Comparison of ENCODE assay signal across 21 cellular contexts in the genomic region with DNA sequence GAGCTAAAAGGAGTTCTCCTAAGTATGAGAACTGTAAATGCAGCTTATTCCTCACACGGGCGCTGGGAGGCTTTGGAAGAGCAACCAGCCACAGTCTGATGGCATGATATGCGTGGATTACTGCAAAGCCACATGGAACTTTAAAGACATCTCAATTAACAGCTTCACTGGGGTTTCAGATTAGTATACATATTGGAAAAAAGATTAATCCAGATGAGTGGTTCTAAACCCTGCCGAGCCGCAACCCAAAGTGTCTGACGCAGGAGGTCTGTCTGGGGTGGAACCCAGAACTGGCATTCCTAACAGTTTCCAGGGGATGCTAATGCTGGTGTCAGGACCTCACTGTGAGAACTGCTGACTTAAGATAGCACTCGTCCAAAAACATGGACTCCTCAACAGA. TPM values are rescaled to one million over a fixed set of nuclear protein-coding genes. Genes with fewer than 3 reads are reported as not detected.
A peak's percentile ranks its signal among the peaks of the same experiment; 100 is the strongest.
DNase-seq lines count a peak whose midpoint lies in the region; ATAC-seq and TF ChIP-seq lines count a peak whose summit lies in the region.
"Had no signal": no experiment of that assay in that cellular context is flagged by ENCODE, and none has a peak within 500 bp of the region (broad histone marks: within the 10 kb centered on the region; RNA-seq: fewer than 3 reads in every experiment).

No MANE protein-coding gene starts in this region.

- H3K36me3 ChIP-seq in Caco-2 (ENCODE audit: control insufficient read depth, insufficient read depth, low read length) (peaks cover 4% of the 10 kb centered on the region), mesendoderm (ENCODE audit: control insufficient read depth, insufficient read depth, low read length) (no peaks in the 10 kb centered on the region)
- H3K36me3 ChIP-seq: BE2C, Peyer's patch had no signal

- no peak overlapping the region for H3K4me2 ChIP-seq in mesendoderm (ENCODE audit: low read length)

- intact Hi-C loops in Caco-2 (cut with micrococcal nuclease; ENCODE audit: unreplicated experiment), result no loop called here

- H2BK15ac ChIP-seq in mesendoderm (replicated peaks; ENCODE audit: low read depth), result no peak overlapping the region

- no peak overlapping the region for H3K9ac ChIP-seq in mesendoderm (ENCODE audit: low read length)
- H3K9ac ChIP-seq: GM23248 had no signal

- H3K56ac ChIP-seq in mesendoderm (ENCODE audit: low read length), result no peak overlapping the region

- H3K27ac Mint-ChIP-seq in Caco-2 (ENCODE audit: unreplicated experiment) (peak overlapping the region; percentile 42), WTC11 (peak overlapping the region; percentile 79), mesothelial cell of epicardium (peak overlapping the region; percentile 80)
- H3K27ac Mint-ChIP-seq in stimulated activated memory B cell treated with anti-CD40 and anti-IgM and Interleukin-4, amounts not matched to agents 10 μg/mL and 1 μg/mL and 100 μg/mL, for 72 hours, result peak overlapping the region; percentile 30
- H3K27ac Mint-ChIP-seq: CD4-positive, alpha-beta memory T cell had no signal

- no peak overlapping the region for H4K5ac ChIP-seq in mesendoderm (ENCODE audit: low read length)

- POLR2A ChIA-PET in Caco-2 (lab: Charles Lee) (no interaction called here), WTC11 (lab: Charles Lee) (no interaction called here)

- ATAC-seq in WTC11, result no peak
- ATAC-seq in stimulated activated memory B cell treated with anti-CD40 and anti-IgM and Interleukin-4, amounts not matched to agents 10 μg/mL and 1 μg/mL and 100 μg/mL, for 72 hours, result no peak
- no peak for ATAC-seq in HG02973 (IDR thresholded peaks at IDR 0.05; ENCODE audit: unreplicated experiment)
- ATAC-seq in activated CD4-positive, CD25-positive, alpha-beta regulatory T cell treated with anti-CD3 and anti-CD28 coated beads, Interleukin-2, amount 50 U/mL, for 24 hours, result no peak
- ATAC-seq: GM12878 had no signal

- H3K79me2 ChIP-seq in mesendoderm (ENCODE audit: control insufficient read depth, insufficient read depth, low read length), result no peaks in the 10 kb centered on the region

- no peak overlapping the region for H3K23ac ChIP-seq in mesendoderm (ENCODE audit: low read length)

- no CpG with 5 or more reads among the region's 7 CpGs for WGBS in mesendoderm (ENCODE audit: extremely low coverage, insufficient coverage, low lambda C conversion rate)

- no peak overlapping the region for H2BK120ac ChIP-seq in mesendoderm (ENCODE audit: low read depth, low read length)

- CTCF ChIA-PET in Caco-2 (lab: Charles Lee) (no interaction called here), WTC11 (lab: Charles Lee) (interaction anchor here (0.8 kb wide), 1 partner anchor 147 kb away, joined by 3 read pairs; no protein-coding TSS in a partner anchor)

- H3K79me1 ChIP-seq in mesendoderm (ENCODE audit: low read length), result peaks cover 1% of the 10 kb centered on the region

- no peak overlapping the region for H3K4ac ChIP-seq in mesendoderm (ENCODE audit: low read depth, low read length)

- no peak overlapping the region for H3K4me3 ChIP-seq in Caco-2 (ENCODE audit: low read depth, low read length)
- H3K4me3 ChIP-seq in mesendoderm (ENCODE audit: low read length), result no peak overlapping the region
- H3K4me3 ChIP-seq: GM12878, GM23248, Peyer's patch had no signal

- no peaks in the 10 kb centered on the region for H3K9me3 ChIP-seq in Caco-2
- H3K9me3 ChIP-seq: BE2C, Peyer's patch had no signal

- BruUV-seq in Caco-2 (replicated peaks; lab: Mats Ljungman, UMichigan), result no TSS peak

- H2AK5ac ChIP-seq in mesendoderm (ENCODE audit: low read length), result no peak overlapping the region

- H3K4me3 Mint-ChIP-seq in Caco-2 (ENCODE audit: unreplicated experiment) (no peak overlapping the region), WTC11 (no peak overlapping the region), mesothelial cell of epicardium (no peak overlapping the region)
- H3K4me3 Mint-ChIP-seq in stimulated activated memory B cell treated with anti-CD40 and anti-IgM and Interleukin-4, amounts not matched to agents 10 μg/mL and 1 μg/mL and 100 μg/mL, for 72 hours, result no peak overlapping the region
- H3K4me3 Mint-ChIP-seq: CD4-positive, alpha-beta memory T cell; IgD-negative memory B cell had no signal

- no peaks in the 10 kb centered on the region for H3K9me3 Mint-ChIP-seq in Caco-2 (ENCODE audit: unreplicated experiment)
- no peaks in the 10 kb centered on the region for H3K9me3 Mint-ChIP-seq in WTC11
- no peaks in the 10 kb centered on the region for H3K9me3 Mint-ChIP-seq in mesothelial cell of epicardium
- no peaks in the 10 kb centered on the region for H3K9me3 Mint-ChIP-seq in stimulated activated memory B cell treated with anti-CD40 and anti-IgM and Interleukin-4, amounts not matched to agents 10 μg/mL and 1 μg/mL and 100 μg/mL, for 72 hours
- H3K9me3 Mint-ChIP-seq: IgD-negative memory B cell had no signal

- no peak overlapping the region for H2BK5ac ChIP-seq in mesendoderm (ENCODE audit: low read length)

- H3K27me3 Mint-ChIP-seq in Caco-2 (ENCODE audit: insufficient read depth, unreplicated experiment) (no peaks in the 10 kb centered on the region), WTC11 (ENCODE audit: low read depth) (no peaks in the 10 kb centered on the region), mesothelial cell of epicardium (ENCODE audit: low read depth) (no peaks in the 10 kb centered on the region)
- no peaks in the 10 kb centered on the region for H3K27me3 Mint-ChIP-seq in stimulated activated memory B cell treated with anti-CD40 and anti-IgM and Interleukin-4, amounts not matched to agents 10 μg/mL and 1 μg/mL and 100 μg/mL, for 72 hours
- H3K27me3 Mint-ChIP-seq: CD4-positive, alpha-beta memory T cell had no signal

- H3K4me1 Mint-ChIP-seq in Caco-2 (ENCODE audit: low read depth, unreplicated experiment), result peaks cover 45% of the 10 kb centered on the region
- H3K4me1 Mint-ChIP-seq in WTC11, result peaks cover 24% of the 10 kb centered on the region
- peaks cover 43% of the 10 kb centered on the region for H3K4me1 Mint-ChIP-seq in mesothelial cell of epicardium
- H3K4me1 Mint-ChIP-seq in stimulated activated memory B cell treated with anti-CD40 and anti-IgM and Interleukin-4, amounts not matched to agents 10 μg/mL and 1 μg/mL and 100 μg/mL, for 72 hours, result peaks cover 38% of the 10 kb centered on the region
- H3K4me1 Mint-ChIP-seq: CD4-positive, alpha-beta memory T cell had no signal

- H3K27me3 ChIP-seq in Caco-2 (replicated peaks; ENCODE audit: control insufficient read depth, insufficient read depth, low read length) (no peaks in the 10 kb centered on the region), mesendoderm (ENCODE audit: insufficient read depth, low read length, poor library complexity) (no peaks in the 10 kb centered on the region)
- H3K27me3 ChIP-seq: BE2C, Peyer's patch had no signal

- H4K8ac ChIP-seq in mesendoderm (ENCODE audit: low read depth, low read length), result no peak overlapping the region

- H3K27ac ChIP-seq in mesendoderm (ENCODE audit: low read depth, low read length), result no peak overlapping the region
- H3K27ac ChIP-seq: GM23248, Peyer's patch had no signal

- DNase-seq in Caco-2 (no peak), WTC11 (ENCODE audit: low spot score) (no peak), mesothelial cell of epicardium (ENCODE audit: low spot score in 2 of 2, unreplicated experiment in 2 of 2) (no peak), mesendoderm (no peak)
- DNase-seq: BE2C; CD4-positive, alpha-beta memory T cell; DND-41; GM23248; HCEC 1CT; MV-4-11; NCI-H1417 treated with DMSO at 0.1 percent for 48 hours; NCI-H187; NCI-H2107; NCI-H69; Peyer's patch had no signal

- peaks cover 97% of the 10 kb centered on the region for H3K36me3 Mint-ChIP-seq in Caco-2 (ENCODE audit: insufficient read depth, unreplicated experiment)
- H3K36me3 Mint-ChIP-seq in WTC11, result peaks cover 5% of the 10 kb centered on the region
- peaks cover 35% of the 10 kb centered on the region for H3K36me3 Mint-ChIP-seq in mesothelial cell of epicardium
- H3K36me3 Mint-ChIP-seq in stimulated activated memory B cell treated with anti-CD40 and anti-IgM and Interleukin-4, amounts not matched to agents 10 μg/mL and 1 μg/mL and 100 μg/mL, for 72 hours, result no peaks in the 10 kb centered on the region
- H3K36me3 Mint-ChIP-seq: CD4-positive, alpha-beta memory T cell had no signal

- no peak overlapping the region for H3K18ac ChIP-seq in mesendoderm (ENCODE audit: low read length)

- TF ChIP-seq CTCF in Caco-2 (IDR thresholded peaks at IDR 0.05; ENCODE audit: insufficient read depth in 1 of 2, low read depth in 1 of 2, low read length in 1 of 2, severe bottlenecking in 1 of 2, unreplicated experiment in 1 of 2) (no peak), WTC11 (IDR thresholded peaks at IDR 0.05) (no peak), mesothelial cell of epicardium (IDR thresholded peaks at IDR 0.05; ENCODE audit: unreplicated experiment) (no peak)

- H3K4me1 ChIP-seq in Caco-2 (peaks cover 56% of the 10 kb centered on the region), mesendoderm (ENCODE audit: control insufficient read depth, low read depth, low read length) (no peaks in the 10 kb centered on the region)
- H3K4me1 ChIP-seq: BE2C had no signal

TF ChIP-seq in WTC11, 78 proteins besides CTCF, POLR2A, EP300 and RAD21 (continues in another document):
- no peak for TF ChIP-seq TEAD1 (CRISPR knock-in tag; IDR thresholded peaks at IDR 0.05)
- no peak for TF ChIP-seq NFATC4 (CRISPR knock-in tag; IDR thresholded peaks at IDR 0.05)
- TF ChIP-seq, protein P1, sequence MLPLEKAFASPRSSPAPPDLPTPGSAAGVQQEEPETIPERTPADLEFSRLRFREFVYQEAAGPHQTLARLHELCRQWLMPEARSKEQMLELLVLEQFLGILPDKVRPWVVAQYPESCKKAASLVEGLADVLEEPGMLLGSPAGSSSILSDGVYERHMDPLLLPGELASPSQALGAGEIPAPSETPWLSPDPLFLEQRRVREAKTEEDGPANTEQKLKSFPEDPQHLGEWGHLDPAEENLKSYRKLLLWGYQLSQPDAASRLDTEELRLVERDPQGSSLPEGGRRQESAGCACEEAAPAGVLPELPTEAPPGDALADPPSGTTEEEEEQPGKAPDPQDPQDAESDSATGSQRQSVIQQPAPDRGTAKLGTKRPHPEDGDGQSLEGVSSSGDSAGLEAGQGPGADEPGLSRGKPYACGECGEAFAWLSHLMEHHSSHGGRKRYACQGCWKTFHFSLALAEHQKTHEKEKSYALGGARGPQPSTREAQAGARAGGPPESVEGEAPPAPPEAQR (CRISPR knock-in tag; IDR thresholded peaks at IDR 0.05), result no peak
- no peak for TF ChIP-seq NFYB (CRISPR knock-in tag; conservative IDR thresholded peaks at IDR 0.05; ENCODE audit: low read depth)

RNA-seq across cellular contexts. Expression of a gene that starts 16.1 kb away (rescaled TPM):
- total RNA-seq in Caco-2 (2022), result 252 and 263 TPM in 2 replicates
- 28.3 to 37.7 TPM (median 29.6 TPM) in 3 replicates for total RNA-seq in WTC11 (2021)
- 427 to 461 TPM (median 452 TPM) in 3 replicates for total RNA-seq in mesothelial cell of epicardium
- polyA plus RNA-seq in mesendoderm (2013, experiment 1 of 2), result 7.2 TPM
- 7.8 TPM for polyA plus RNA-seq in mesendoderm (2013, experiment 2 of 2)
- total RNA-seq: A673 had no signal

Comparison
In these comparisons a context has a peak if more than half of its experiments do, and no peak if none do; other contexts are left out.
1. H3K27ac Mint-ChIP-seq: peak in every context shown above with its lines; median percentile 80 in mesothelial cell of epicardium; 79 in WTC11; 42 in Caco-2; 30 in stimulated activated memory B cell treated with anti-CD40 and anti-IgM and Interleukin-4, amounts not matched to agents 10 μg/mL and 1 μg/mL and 100 μg/mL, for 72 hours.